ENCODE assay signal across 1 cellular context in genomic region chr12:114684098-114684869, GRCh38.
TF ChIP-seq lines count a peak whose summit lies in the region.

Gene TBX3, minus strand, starts transcription at chr12:114684175. Its CDS starts 975 bp downstream, at chr12:114683200.

TF ChIP-seq in HepG2, 621 proteins besides CTCF, POLR2A, EP300 and RAD21 (continued from another document and continues in another):
- TF ChIP-seq ZNF362 (CRISPR knock-in tag; IDR thresholded peaks at IDR 0.05; ENCODE audit: borderline replicate concordance) (peak; percentile 75; the same call in 1 of the 2 replicates), LBX2 (CRISPR knock-in tag; IDR thresholded peaks at IDR 0.05; ENCODE audit: borderline replicate concordance) (no peak), ZHX2 (IDR thresholded peaks at IDR 0.05; ENCODE audit: low read depth) (0 out of 2 replicates have a peak, but pooled peaks have one; percentile 24), ZHX2 (CRISPR knock-in tag; IDR thresholded peaks at IDR 0.05; ENCODE audit: borderline replicate concordance) (no peak), NFRKB (IDR thresholded peaks at IDR 0.05) (no peak), IRF2 (CRISPR knock-in tag; IDR thresholded peaks at IDR 0.05) (peak; percentile 44), DMAP1 (CRISPR knock-in tag; IDR thresholded peaks at IDR 0.05) (no peak; the same call in 1 of the 2 replicates), ZNF790 (CRISPR knock-in tag; IDR thresholded peaks at IDR 0.05; ENCODE audit: borderline replicate concordance) (no peak), MAFG (CRISPR knock-in tag; IDR thresholded peaks at IDR 0.05) (no peak), ZNF354B (CRISPR knock-in tag; IDR thresholded peaks at IDR 0.05) (peak; percentile 50; the same call in 1 of the 2 replicates), KDM3A (CRISPR knock-in tag; IDR thresholded peaks at IDR 0.05; ENCODE audit: low read depth) (0 out of 2 replicates have a peak, but pooled peaks have one; percentile 32), CBX5 (CRISPR knock-in tag; IDR thresholded peaks at IDR 0.05; ENCODE audit: borderline replicate concordance) (peak; percentile 50; the same call in 1 of the 2 replicates), HBP1 (CRISPR knock-in tag; IDR thresholded peaks at IDR 0.05; ENCODE audit: low read depth) (peak; percentile 56; the same call in 1 of the 2 replicates), ZNF33A (CRISPR knock-in tag; IDR thresholded peaks at IDR 0.05; ENCODE audit: borderline replicate concordance) (no peak), ZNF264 (CRISPR knock-in tag; IDR thresholded peaks at IDR 0.05) (peak; percentile 63; the same call in 1 of the 2 replicates), ZSCAN21 (CRISPR knock-in tag; IDR thresholded peaks at IDR 0.05; ENCODE audit: borderline replicate concordance) (peak; percentile 89), ZNF782 (CRISPR knock-in tag; IDR thresholded peaks at IDR 0.05; ENCODE audit: borderline replicate concordance) (no peak; the same call in 1 of the 2 replicates), PTBP1 (IDR thresholded peaks at IDR 0.05; ENCODE audit: low read depth, low read length, poor library complexity, severe bottlenecking) (no peak), GATAD1 (CRISPR knock-in tag; IDR thresholded peaks at IDR 0.05) (no peak), ZNF891 (CRISPR knock-in tag; IDR thresholded peaks at IDR 0.05) (peak; percentile 32; the same call in 1 of the 2 replicates), FOXK2 (IDR thresholded peaks at IDR 0.05) (peak; percentile 96), HOXA5 (CRISPR knock-in tag; IDR thresholded peaks at IDR 0.05) (peak; percentile 89), MIER2 (CRISPR knock-in tag; IDR thresholded peaks at IDR 0.05) (peak; percentile 31; the same call in 1 of the 2 replicates), ERF (CRISPR knock-in tag; IDR thresholded peaks at IDR 0.05) (peak; percentile 69; the same call in 1 of the 2 replicates), RFXANK (CRISPR knock-in tag; IDR thresholded peaks at IDR 0.05) (no peak), ZNF670 (CRISPR knock-in tag; IDR thresholded peaks at IDR 0.05; ENCODE audit: borderline replicate concordance) (0 out of 2 replicates have a peak, but pooled peaks have one; percentile 20), NCOR1 (IDR thresholded peaks at IDR 0.05; ENCODE audit: borderline replicate concordance, low read length) (peak; percentile 43; the same call in 1 of the 2 replicates), HINFP (CRISPR knock-in tag; IDR thresholded peaks at IDR 0.05; ENCODE audit: low read depth) (peak; percentile 48; the same call in 1 of the 2 replicates), TEAD2 (CRISPR knock-in tag; IDR thresholded peaks at IDR 0.05) (no peak), YEATS2 (CRISPR knock-in tag; IDR thresholded peaks at IDR 0.05; ENCODE audit: borderline replicate concordance) (0 out of 2 replicates have a peak, but pooled peaks have one; percentile 15), MAFK (conservative IDR thresholded peaks at IDR 0.05 in 1 of 2, IDR thresholded peaks at IDR 0.05 in 1 of 2; ENCODE audit: low read length in 2 of 2) (no peak), HOXA9 (CRISPR knock-in tag; IDR thresholded peaks at IDR 0.05; ENCODE audit: borderline replicate concordance) (peak; percentile 81), ZNF407 (CRISPR knock-in tag; IDR thresholded peaks at IDR 0.05; ENCODE audit: not compliant biosample characterization) (peak; percentile 67), STAG1 (CRISPR knock-in tag; IDR thresholded peaks at IDR 0.05) (peak; percentile 71), MTERF4 (CRISPR knock-in tag; IDR thresholded peaks at IDR 0.05) (no peak), ZNF883 (CRISPR knock-in tag; IDR thresholded peaks at IDR 0.05; ENCODE audit: not compliant biosample characterization) (peak; percentile 51), SAFB2 (CRISPR knock-in tag; IDR thresholded peaks at IDR 0.05; ENCODE audit: borderline replicate concordance, low read depth) (peak; percentile 44; the same call in 1 of the 2 replicates), ZNF577 (CRISPR knock-in tag; IDR thresholded peaks at IDR 0.05; ENCODE audit: borderline replicate concordance, low read depth) (no peak), ZNF136 (CRISPR knock-in tag; IDR thresholded peaks at IDR 0.05; ENCODE audit: low read depth) (no peak), JARID2 (CRISPR knock-in tag; IDR thresholded peaks at IDR 0.05; ENCODE audit: insufficient replicate concordance) (no peak)
